In genomic region chr17:27455914-27456680, GRCh38 we compare ENCODE assay signal across 8 cellular contexts. TPM values are rescaled to one million over a fixed set of nuclear protein-coding genes. Genes with fewer than 3 reads are reported as not detected.
DNase-seq lines count a peak whose midpoint lies in the region; ATAC-seq lines count a peak whose summit lies in the region.

KSR1 (plus strand) TSS chr17:27456448; CDS start chr17:27456644, 196 bp downstream.

- peak; percentile 76 for ATAC-seq in HG03025 (IDR thresholded peaks at IDR 0.05; ENCODE audit: low FRiP score, unreplicated experiment)

- DNase-seq in NK-92 treated with Interleukin-12 subunit alpha and Interleukin-12 subunit beta, amount 100 ng/mL, for 24 hours (lab: John Stamatoyannopoulos, UW), result peak; percentile 79
- DNase-seq in NK-92 (lab: John Stamatoyannopoulos, UW; ENCODE audit: unreplicated experiment) (no peak), NCI-H2227 treated with DMSO at 0.1 percent for 48 hours (lab: John Stamatoyannopoulos, UW) (peak; percentile 52), cerebellum (ENCODE audit: low spot score) (peak; percentile 84), kidney tubule cell (ENCODE audit: low spot score) (peak; percentile 74)
- peak; percentile 71 for DNase-seq in activated CD4-positive, alpha-beta T cell treated with anti-CD3 and anti-CD28 coated beads for 1 hour
- peak; percentile 50 to 56 for DNase-seq in stimulated activated CD4-positive, alpha-beta T cell treated with anti-CD3 and anti-CD28 coated beads, Interleukin-1b, Interleukin-23, amount 100 ng/mL, for 1 hour (ENCODE audit: low read depth in 2 of 2)

RNA-seq across cellular contexts. Expression of gene KSR1, which starts in this region (rescaled TPM):
- total RNA-seq in cerebellum, result 43.8 TPM
